1 cellular context compared by ENCODE assay signal in the genomic region with DNA sequence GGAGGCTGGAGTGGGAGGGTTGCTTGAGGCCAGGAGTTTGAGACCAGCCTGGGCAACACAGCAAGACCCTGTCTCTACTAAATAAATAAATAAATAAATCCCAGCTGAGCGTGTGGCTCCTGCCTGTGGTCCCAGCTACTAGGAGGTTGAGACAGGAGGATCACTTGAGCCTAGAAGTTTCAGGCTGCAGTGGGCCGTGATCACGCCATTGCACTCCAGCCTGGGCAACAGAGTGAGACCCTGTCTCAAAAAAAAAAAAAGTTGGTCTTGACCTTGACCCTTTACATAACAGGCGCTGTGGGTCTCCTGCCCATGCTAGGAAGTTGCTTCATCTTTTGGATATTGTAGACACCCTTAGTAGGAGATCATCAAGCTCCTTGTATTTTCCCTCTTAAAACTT.
TF ChIP-seq lines count a peak whose summit lies in the region.

No MANE protein-coding gene starts in this region.

TF ChIP-seq in HepG2, 621 proteins besides CTCF, POLR2A, EP300 and RAD21 (continued from another document):
- TF ChIP-seq, protein P1, sequence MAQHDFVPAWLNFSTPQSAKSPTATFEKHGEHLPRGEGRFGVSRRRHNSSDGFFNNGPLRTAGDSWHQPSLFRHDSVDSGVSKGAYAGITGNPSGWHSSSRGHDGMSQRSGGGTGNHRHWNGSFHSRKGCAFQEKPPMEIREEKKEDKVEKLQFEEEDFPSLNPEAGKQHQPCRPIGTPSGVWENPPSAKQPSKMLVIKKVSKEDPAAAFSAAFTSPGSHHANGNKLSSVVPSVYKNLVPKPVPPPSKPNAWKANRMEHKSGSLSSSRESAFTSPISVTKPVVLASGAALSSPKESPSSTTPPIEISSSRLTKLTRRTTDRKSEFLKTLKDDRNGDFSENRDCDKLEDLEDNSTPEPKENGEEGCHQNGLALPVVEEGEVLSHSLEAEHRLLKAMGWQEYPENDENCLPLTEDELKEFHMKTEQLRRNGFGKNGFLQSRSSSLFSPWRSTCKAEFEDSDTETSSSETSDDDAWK (CRISPR knock-in tag; IDR thresholded peaks at IDR 0.05): no peak
- TF ChIP-seq ZNF205 (CRISPR knock-in tag; IDR thresholded peaks at IDR 0.05) (no peak), YY1 (IDR thresholded peaks at IDR 0.05; ENCODE audit: insufficient read depth, insufficient replicate concordance, low read depth, low read length) (no peak), BCL6 (CRISPR knock-in tag; IDR thresholded peaks at IDR 0.05) (no peak), SNAI1 (CRISPR knock-in tag; IDR thresholded peaks at IDR 0.05; ENCODE audit: borderline replicate concordance) (no peak), CBX2 (IDR thresholded peaks at IDR 0.05; ENCODE audit: low read depth, low read length) (no peak), CBX2 (CRISPR knock-in tag; IDR thresholded peaks at IDR 0.05; ENCODE audit: low read depth) (no peak), NR2F1 (CRISPR knock-in tag; IDR thresholded peaks at IDR 0.05) (0 out of 4 replicates have a peak, but pooled peaks of 1 of the 2 experiments have one; percentile 21), MIXL1 (CRISPR knock-in tag; IDR thresholded peaks at IDR 0.05) (no peak), ISL2 (CRISPR knock-in tag; IDR thresholded peaks at IDR 0.05) (no peak), CEBPG (CRISPR knock-in tag; IDR thresholded peaks at IDR 0.05) (peak; percentile 32; the same call in 1 of the 2 replicates), ZNF121 (CRISPR knock-in tag; IDR thresholded peaks at IDR 0.05) (peak; percentile 92), SSRP1 (CRISPR knock-in tag; IDR thresholded peaks at IDR 0.05) (no peak), ZNF333 (CRISPR knock-in tag; IDR thresholded peaks at IDR 0.05; ENCODE audit: borderline replicate concordance) (no peak), SMARCC2 (IDR thresholded peaks at IDR 0.05) (no peak)
- TF ChIP-seq, protein P2, sequence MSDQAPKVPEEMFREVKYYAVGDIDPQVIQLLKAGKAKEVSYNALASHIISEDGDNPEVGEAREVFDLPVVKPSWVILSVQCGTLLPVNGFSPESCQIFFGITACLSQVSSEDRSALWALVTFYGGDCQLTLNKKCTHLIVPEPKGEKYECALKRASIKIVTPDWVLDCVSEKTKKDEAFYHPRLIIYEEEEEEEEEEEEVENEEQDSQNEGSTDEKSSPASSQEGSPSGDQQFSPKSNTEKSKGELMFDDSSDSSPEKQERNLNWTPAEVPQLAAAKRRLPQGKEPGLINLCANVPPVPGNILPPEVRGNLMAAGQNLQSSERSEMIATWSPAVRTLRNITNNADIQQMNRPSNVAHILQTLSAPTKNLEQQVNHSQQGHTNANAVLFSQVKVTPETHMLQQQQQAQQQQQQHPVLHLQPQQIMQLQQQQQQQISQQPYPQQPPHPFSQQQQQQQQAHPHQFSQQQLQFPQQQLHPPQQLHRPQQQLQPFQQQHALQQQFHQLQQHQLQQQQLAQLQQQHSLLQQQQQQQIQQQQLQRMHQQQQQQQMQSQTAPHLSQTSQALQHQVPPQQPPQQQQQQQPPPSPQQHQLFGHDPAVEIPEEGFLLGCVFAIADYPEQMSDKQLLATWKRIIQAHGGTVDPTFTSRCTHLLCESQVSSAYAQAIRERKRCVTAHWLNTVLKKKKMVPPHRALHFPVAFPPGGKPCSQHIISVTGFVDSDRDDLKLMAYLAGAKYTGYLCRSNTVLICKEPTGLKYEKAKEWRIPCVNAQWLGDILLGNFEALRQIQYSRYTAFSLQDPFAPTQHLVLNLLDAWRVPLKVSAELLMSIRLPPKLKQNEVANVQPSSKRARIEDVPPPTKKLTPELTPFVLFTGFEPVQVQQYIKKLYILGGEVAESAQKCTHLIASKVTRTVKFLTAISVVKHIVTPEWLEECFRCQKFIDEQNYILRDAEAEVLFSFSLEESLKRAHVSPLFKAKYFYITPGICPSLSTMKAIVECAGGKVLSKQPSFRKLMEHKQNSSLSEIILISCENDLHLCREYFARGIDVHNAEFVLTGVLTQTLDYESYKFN (CRISPR knock-in tag; conservative IDR thresholded peaks at IDR 0.05): no peak
- TF ChIP-seq, protein P3, sequence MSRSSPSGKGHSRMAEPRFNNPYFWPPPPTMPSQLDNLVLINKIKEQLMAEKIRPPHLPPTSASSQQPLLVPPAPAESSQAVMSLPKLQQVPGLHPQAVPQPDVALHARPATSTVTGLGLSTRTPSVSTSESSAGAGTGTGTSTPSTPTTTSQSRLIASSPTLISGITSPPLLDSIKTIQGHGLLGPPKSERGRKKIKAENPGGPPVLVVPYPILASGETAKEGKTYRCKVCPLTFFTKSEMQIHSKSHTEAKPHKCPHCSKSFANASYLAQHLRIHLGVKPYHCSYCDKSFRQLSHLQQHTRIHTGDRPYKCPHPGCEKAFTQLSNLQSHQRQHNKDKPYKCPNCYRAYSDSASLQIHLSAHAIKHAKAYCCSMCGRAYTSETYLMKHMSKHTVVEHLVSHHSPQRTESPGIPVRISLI (CRISPR knock-in tag; IDR thresholded peaks at IDR 0.05; ENCODE audit: borderline replicate concordance): peak; percentile 58; the same call in 1 of the 2 replicates
